ENCODE assay signal across 1 cellular context in the genomic region with DNA sequence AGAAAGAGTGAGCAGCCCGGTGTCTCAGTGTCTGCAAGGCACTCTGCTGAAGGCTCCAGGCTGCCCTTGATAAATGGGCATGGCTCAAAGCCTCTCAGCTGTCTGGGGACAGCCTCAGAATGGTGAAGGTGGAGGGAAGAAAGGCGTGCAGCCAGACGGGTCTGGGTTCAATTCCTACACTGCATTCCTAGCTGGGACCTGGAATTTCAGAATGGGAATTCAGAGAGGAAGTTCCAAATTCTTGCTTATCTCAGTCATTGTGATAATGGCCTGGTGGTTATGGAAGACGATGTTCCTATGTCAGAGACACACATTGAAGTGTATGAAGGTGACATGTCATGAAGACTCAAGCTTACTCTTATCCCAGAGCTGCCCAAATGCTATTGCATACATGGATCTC.
TF ChIP-seq lines count a peak whose summit lies in the region.

No MANE protein-coding gene starts in this region.

TF ChIP-seq in IMR-90, 13 proteins besides CTCF, POLR2A, EP300 and RAD21 (continued from another document):
- TF ChIP-seq, protein P1, sequence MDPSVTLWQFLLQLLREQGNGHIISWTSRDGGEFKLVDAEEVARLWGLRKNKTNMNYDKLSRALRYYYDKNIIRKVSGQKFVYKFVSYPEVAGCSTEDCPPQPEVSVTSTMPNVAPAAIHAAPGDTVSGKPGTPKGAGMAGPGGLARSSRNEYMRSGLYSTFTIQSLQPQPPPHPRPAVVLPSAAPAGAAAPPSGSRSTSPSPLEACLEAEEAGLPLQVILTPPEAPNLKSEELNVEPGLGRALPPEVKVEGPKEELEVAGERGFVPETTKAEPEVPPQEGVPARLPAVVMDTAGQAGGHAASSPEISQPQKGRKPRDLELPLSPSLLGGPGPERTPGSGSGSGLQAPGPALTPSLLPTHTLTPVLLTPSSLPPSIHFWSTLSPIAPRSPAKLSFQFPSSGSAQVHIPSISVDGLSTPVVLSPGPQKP (IDR thresholded peaks at IDR 0.05; ENCODE audit: borderline replicate concordance, low read depth, low read length) = no peak
- no peak for TF ChIP-seq CHD1 (IDR thresholded peaks at IDR 0.05; ENCODE audit: low read depth, low read length)
- TF ChIP-seq CEBPB (IDR thresholded peaks at IDR 0.05; ENCODE audit: low read depth, low read length) = no peak
- TF ChIP-seq, protein P2, sequence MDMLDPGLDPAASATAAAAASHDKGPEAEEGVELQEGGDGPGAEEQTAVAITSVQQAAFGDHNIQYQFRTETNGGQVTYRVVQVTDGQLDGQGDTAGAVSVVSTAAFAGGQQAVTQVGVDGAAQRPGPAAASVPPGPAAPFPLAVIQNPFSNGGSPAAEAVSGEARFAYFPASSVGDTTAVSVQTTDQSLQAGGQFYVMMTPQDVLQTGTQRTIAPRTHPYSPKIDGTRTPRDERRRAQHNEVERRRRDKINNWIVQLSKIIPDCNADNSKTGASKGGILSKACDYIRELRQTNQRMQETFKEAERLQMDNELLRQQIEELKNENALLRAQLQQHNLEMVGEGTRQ (IDR thresholded peaks at IDR 0.05; ENCODE audit: low read depth, low read length) = no peak
- TF ChIP-seq FOS (IDR thresholded peaks at IDR 0.05; ENCODE audit: low read depth, low read length) = no peak
- no peak for TF ChIP-seq RCOR1 (IDR thresholded peaks at IDR 0.05; ENCODE audit: insufficient replicate concordance, low read length)
- no peak for TF ChIP-seq BHLHE40 (IDR thresholded peaks at IDR 0.05; ENCODE audit: low read depth, low read length)
- no peak for TF ChIP-seq MAFK (IDR thresholded peaks at IDR 0.05; ENCODE audit: low read depth, low read length)
- TF ChIP-seq MXI1 (IDR thresholded peaks at IDR 0.05; ENCODE audit: borderline replicate concordance, low read depth, low read length) = no peak
- no peak for TF ChIP-seq SMC3 (IDR thresholded peaks at IDR 0.05; ENCODE audit: low read depth, low read length)
- TF ChIP-seq MAZ (IDR thresholded peaks at IDR 0.05; ENCODE audit: borderline replicate concordance, low read depth, low read length) = no peak
- no peak for TF ChIP-seq RFX5 (IDR thresholded peaks at IDR 0.05; ENCODE audit: low read depth, low read length)
